In genomic region chr14:64703393-64704144, GRCh38 we compare ENCODE assay signal across 8 cellular contexts. TPM values are rescaled to one million over a fixed set of nuclear protein-coding genes. Genes with fewer than 3 reads are reported as not detected.
DNase-seq lines count a peak whose midpoint lies in the region; ATAC-seq and TF ChIP-seq lines count a peak whose summit lies in the region.

No MANE protein-coding gene starts in this region.

- H3K79me2 ChIP-seq in PC-3 (ENCODE audit: low read length) (peaks cover 42% of the 10 kb centered on the region), parathyroid adenoma (peaks cover 5% of the 10 kb centered on the region)

- TSS peak; percentile 91 for BruUV-seq in PC-3 (replicated peaks; lab: Mats Ljungman, UMichigan)

- no peaks in the 10 kb centered on the region for H3K9me3 Mint-ChIP-seq in CD8-positive, alpha-beta memory T cell

- POLR2A ChIA-PET in CD8-positive, alpha-beta memory T cell (lab: Charles Lee) = interaction anchor here (0.5 kb wide), 1 partner anchor 200 kb away, joined by 4 read pairs; no protein-coding TSS in a partner anchor
- POLR2A ChIA-PET in PC-3 (lab: Charles Lee; ENCODE audit: unreplicated experiment) = interaction anchor here (0.6 kb wide), 5 partner anchors 22 to 1512 kb away, joined by 3 to 9 read pairs (median 3); no protein-coding TSS in a partner anchor

- peak overlapping the region; percentile 43 for H3K27ac ChIP-seq in CD8-positive, alpha-beta memory T cell (ENCODE audit: low read depth, low read length)
- H3K27ac ChIP-seq in PC-3 (ENCODE audit: low read length) (peak overlapping the region; percentile 16; the same call in 1 of the 2 replicates), parathyroid adenoma (peak overlapping the region; percentile 83)

- peak overlapping the region; percentile 75 to 93 (median 86) for H3K4me3 Mint-ChIP-seq in CD8-positive, alpha-beta memory T cell

- no peak for DNase-seq in CD8-positive, alpha-beta memory T cell
- DNase-seq in PC-3 = peak; percentile 32
- DNase-seq in epithelial cell of proximal tubule (ENCODE audit: low read depth) = no peak
- DNase-seq in AML-193 (lab: John Stamatoyannopoulos, UW) = no peak
- no peak for DNase-seq in stimulated activated CD4-positive, alpha-beta T cell treated with anti-CD3 and anti-CD28 coated beads, Interleukin-4, amount 100 ng/mL, for 24 hours

- no peaks in the 10 kb centered on the region for H3K9me2 ChIP-seq in PC-3 (replicated peaks; ENCODE audit: low read length)

- H3K27me3 Mint-ChIP-seq in CD8-positive, alpha-beta memory T cell = peaks cover 28 to 63% of the 10 kb centered on the region in 2 donors

- H3K4me1 ChIP-seq in CD8-positive, alpha-beta memory T cell (ENCODE audit: insufficient read depth, low read length) = peaks cover 58% of the 10 kb centered on the region
- peaks cover 61% of the 10 kb centered on the region for H3K4me1 ChIP-seq in PC-3 (ENCODE audit: insufficient read depth, low read length)
- H3K4me1 ChIP-seq in parathyroid adenoma = peaks cover 47% of the 10 kb centered on the region

- H4K20me1 ChIP-seq in PC-3 (ENCODE audit: low read length) = peaks cover 22% of the 10 kb centered on the region; the same call in 1 of the 2 replicates

- H3K9ac ChIP-seq in PC-3 (ENCODE audit: low read length) = peak overlapping the region; percentile 87
- H3K9ac ChIP-seq in parathyroid adenoma = peak overlapping the region; percentile 90

- H3F3A ChIP-seq in PC-3 (ENCODE audit: low read length, unreplicated experiment) = peaks cover 3% of the 10 kb centered on the region

- TF ChIP-seq CTCF in PC-3 (conservative IDR thresholded peaks at IDR 0.05; ENCODE audit: low read depth, low read length) = no peak
- TF ChIP-seq CTCF in epithelial cell of proximal tubule (conservative IDR thresholded peaks at IDR 0.05; ENCODE audit: low read depth, low read length) = no peak
- TF ChIP-seq CTCF in parathyroid adenoma (IDR thresholded peaks at IDR 0.05) = no peak

- no peaks in the 10 kb centered on the region for H3K36me3 Mint-ChIP-seq in CD8-positive, alpha-beta memory T cell

- CTCF ChIA-PET in CD8-positive, alpha-beta memory T cell (lab: Charles Lee) = interaction anchor here (1.0 to 3.2 kb wide), 3 partner anchors 14 to 61 kb away, joined by 3 to 10 read pairs (median 3); no protein-coding TSS in a partner anchor
- CTCF ChIA-PET in PC-3 (lab: Charles Lee) = interaction anchor here (0.6 to 1.1 kb wide), 2 partner anchors 13 to 22 kb away, joined by 3 read pairs; no protein-coding TSS in a partner anchor

- peaks cover 23% of the 10 kb centered on the region for H3K27me3 ChIP-seq in CD8-positive, alpha-beta memory T cell (ENCODE audit: insufficient read depth, low read length, poor library complexity, severe bottlenecking)
- H3K27me3 ChIP-seq in PC-3 (ENCODE audit: low read length) (no peaks in the 10 kb centered on the region), parathyroid adenoma (ENCODE audit: control insufficient read depth, insufficient read depth, low read length) (no peaks in the 10 kb centered on the region)

- intact Hi-C loops in PC-3 (cut with micrococcal nuclease) = loop anchor here (2.0 kb wide), 2 partner anchors 21 to 59 kb away; no protein-coding TSS in a partner anchor

- H3K27ac Mint-ChIP-seq in CD8-positive, alpha-beta memory T cell = peak overlapping the region; percentile 1 to 96 (median 80)

- H3K36me3 ChIP-seq in CD8-positive, alpha-beta memory T cell (ENCODE audit: insufficient read depth, low read length) = no peaks in the 10 kb centered on the region
- H3K36me3 ChIP-seq in PC-3 (ENCODE audit: low read depth, low read length) (no peaks in the 10 kb centered on the region), parathyroid adenoma (ENCODE audit: control insufficient read depth, insufficient read depth, low read length) (no peaks in the 10 kb centered on the region)

- no peaks in the 10 kb centered on the region for H3K9me3 ChIP-seq in CD8-positive, alpha-beta memory T cell (ENCODE audit: low read length)
- H3K9me3 ChIP-seq in PC-3 (ENCODE audit: low read length) (no peaks in the 10 kb centered on the region), parathyroid adenoma (ENCODE audit: control insufficient read depth, low read length) (no peaks in the 10 kb centered on the region)

- peak overlapping the region; percentile 66 for H2AFZ ChIP-seq in PC-3 (ENCODE audit: low read length)
- H2AFZ ChIP-seq in parathyroid adenoma = peak overlapping the region; percentile 96

- peak overlapping the region; percentile 56 for H3K4me3 ChIP-seq in CD8-positive, alpha-beta memory T cell (ENCODE audit: low read length)
- H3K4me3 ChIP-seq in PC-3 (ENCODE audit: low read length) (peak overlapping the region; percentile 93), epithelial cell of proximal tubule (ENCODE audit: low read depth, low read length) (peak overlapping the region; percentile 93), parathyroid adenoma (ENCODE audit: low read depth, low read length) (peak overlapping the region; percentile 74)

- H3K4me2 ChIP-seq in PC-3 (ENCODE audit: low read length) (peak overlapping the region; percentile 95), parathyroid adenoma (ENCODE audit: low read length) (peak overlapping the region; percentile 97)

- peaks cover 52 to 62% (median 60%) of the 10 kb centered on the region in 3 donors for H3K4me1 Mint-ChIP-seq in CD8-positive, alpha-beta memory T cell

- ATAC-seq in PC-3 = peak; percentile 5
- no peak for ATAC-seq in HG02623 (IDR thresholded peaks at IDR 0.05; ENCODE audit: unreplicated experiment)
- ATAC-seq in HG03378 (IDR thresholded peaks at IDR 0.05; ENCODE audit: unreplicated experiment) = no peak

RNA-seq across cellular contexts. Expression of gene PLEKHG3, which starts 0.7 kb away (rescaled TPM):
- total RNA-seq in CD8-positive, alpha-beta memory T cell = 1 to 10 TPM; 4.9 to 5.0 TPM
- 61.1 TPM for polyA plus RNA-seq in CD8-positive, alpha-beta memory T cell
- total RNA-seq in PC-3 (2014; rRNA removed) (49.6 and 64.0 TPM in 2 replicates), epithelial cell of proximal tubule (48.1 and 52.8 TPM in 2 replicates)

Comparison
In these comparisons a context has a peak if more than half of its experiments do, and no peak if none do; other contexts are left out.
1. H3K27ac ChIP-seq: peak in every context shown above with its lines; median percentile 83 in parathyroid adenoma; 43 in CD8-positive, alpha-beta memory T cell; 16 in PC-3.